Comparison of ENCODE assay signal across 1 cellular context in genomic region chr10:27258492-27258837, GRCh38.
TF ChIP-seq lines count a peak whose summit lies in the region.

No MANE protein-coding gene starts in this region.

TF ChIP-seq in H1, 55 proteins besides CTCF, POLR2A, EP300 and RAD21:
- TF ChIP-seq RNF2 (IDR thresholded peaks at IDR 0.05; ENCODE audit: borderline replicate concordance, low read depth, low read length, missing control alignments, poor library complexity, severe bottlenecking) (no peak), SP2 (IDR thresholded peaks at IDR 0.05; ENCODE audit: low read length) (no peak), POU5F1 (IDR thresholded peaks at IDR 0.05; ENCODE audit: low read depth, low read length) (no peak), ASH2L (IDR thresholded peaks at IDR 0.05; ENCODE audit: low read length) (no peak), TAF1 (IDR thresholded peaks at IDR 0.05; ENCODE audit: low read depth, low read length) (no peak), TBP (IDR thresholded peaks at IDR 0.05; ENCODE audit: low read depth, low read length) (no peak)
